8 cellular contexts compared by ENCODE assay signal in genomic region chr2:54330226-54331094, GRCh38.
A peak's percentile ranks its signal among the peaks of the same experiment; 100 is the strongest.
DNase-seq lines count a peak whose midpoint lies in the region; ATAC-seq, FAIRE-seq and TF ChIP-seq lines count a peak whose summit lies in the region.

No MANE protein-coding gene starts in this region.

- FAIRE-seq in kidney (lab: Jason Lieb, UNC) = peak; percentile 68

- H3K9me3 ChIP-seq in kidney (ENCODE audit: control insufficient read depth in 1 of 2, low read length in 2 of 2) = no peaks in the 10 kb centered on the region

- POLR2A ChIA-PET in activated CD4-positive, alpha-beta T cell treated with anti-CD3 and anti-CD28 coated beads for 36 hours (lab: Charles Lee) = no interaction called here

- H3K36me3 Mint-ChIP-seq in activated CD4-positive, alpha-beta T cell treated with anti-CD3 and anti-CD28 coated beads for 36 hours (ENCODE audit: low read depth) = no peaks in the 10 kb centered on the region
- no peaks in the 10 kb centered on the region for H3K36me3 Mint-ChIP-seq in chondrocyte (ENCODE audit: low read depth)

- H3K4me3 ChIP-seq in kidney (ENCODE audit: low read length in 2 of 2) = peak overlapping the region; percentile 82 to 87

- ATAC-seq in GM19043 (IDR thresholded peaks at IDR 0.05; ENCODE audit: low read depth, unreplicated experiment) = peak; percentile 98
- ATAC-seq in HG03378 (IDR thresholded peaks at IDR 0.05; ENCODE audit: unreplicated experiment) = peak; percentile 95
- peak; percentile 99 for ATAC-seq in activated CD4-positive, alpha-beta T cell treated with anti-CD3 and anti-CD28 coated beads for 36 hours

- DNase-seq in AG09319 (ENCODE audit: extremely low read depth, low read depth) (peak; percentile 83), NCI-H446 treated with DMSO at 0.1 percent for 48 hours (lab: John Stamatoyannopoulos, UW) (peak; percentile 92), chondrocyte (ENCODE audit: low spot score) (peak; percentile 97), kidney (peak; percentile 99)
- DNase-seq in activated CD4-positive, alpha-beta T cell treated with anti-CD3 and anti-CD28 coated beads for 36 hours = peak; percentile 94
- DNase-seq in stimulated activated CD4-positive, alpha-beta T cell treated with anti-CD3 and anti-CD28 coated beads, Interleukin-12 subunit alpha, Interleukin-12 subunit beta, amount 100 ng/mL, for 48 hours (ENCODE audit: low read depth in 2 of 3, low spot score in 1 of 3) = peak; percentile 75 to 85 (median 79)

- peaks cover 0 to 15% of the 10 kb centered on the region in 2 donors for H3K4me1 ChIP-seq in kidney (ENCODE audit: control insufficient read depth in 1 of 2, insufficient read depth in 1 of 2, low read depth in 1 of 2, low read length in 2 of 2)

- peak overlapping the region; percentile 84 to 95 for H3K9ac ChIP-seq in kidney (ENCODE audit: low read length in 2 of 2)

- TF ChIP-seq CTCF in AG09319 (IDR thresholded peaks at IDR 0.05; ENCODE audit: low read depth, low read length) (no peak; the same call in none of the 2 replicates), chondrocyte (IDR thresholded peaks at IDR 0.05) (no peak), kidney (IDR thresholded peaks at IDR 0.05; ENCODE audit: borderline replicate concordance, extremely low read depth, insufficient read depth) (no peak)

- H3K9me3 Mint-ChIP-seq in activated CD4-positive, alpha-beta T cell treated with anti-CD3 and anti-CD28 coated beads for 36 hours (ENCODE audit: low read depth) = no peaks in the 10 kb centered on the region
- no peaks in the 10 kb centered on the region for H3K9me3 Mint-ChIP-seq in chondrocyte (ENCODE audit: low read depth)

- intact Hi-C loops in activated CD4-positive, alpha-beta T cell treated with anti-CD3 and anti-CD28 coated beads for 36 hours (cut with DNase I, micrococcal nuclease) = loop anchor here (1.0 to 5.0 kb wide), 5 partner anchors 213 to 902 kb away; partner anchors contain the start of genes ACYP2 (in 2 of the 2), CLHC1 (in 1 of the 2), EML6 (in 1 of the 2) and PSME4 (in 1 of the 2)
- intact Hi-C loops in kidney (cut with DNase I) = no loop called here

- no peaks in the 10 kb centered on the region for H3K36me3 ChIP-seq in kidney (ENCODE audit: control insufficient read depth in 1 of 2, insufficient read depth in 2 of 2, low read length in 2 of 2)

- H3K27ac ChIP-seq in kidney (ENCODE audit: low read depth in 2 of 2, low read length in 2 of 2) = peak overlapping the region; percentile 83 to 93

- peaks cover 15% of the 10 kb centered on the region for H3K27me3 Mint-ChIP-seq in activated CD4-positive, alpha-beta T cell treated with anti-CD3 and anti-CD28 coated beads for 36 hours
- no peaks in the 10 kb centered on the region for H3K27me3 Mint-ChIP-seq in chondrocyte (ENCODE audit: low read depth)

- CTCF ChIA-PET in activated CD4-positive, alpha-beta T cell treated with anti-CD3 and anti-CD28 coated beads for 36 hours (lab: Charles Lee) = interaction anchor here (0.7 kb wide), 1 partner anchor 32 kb away, joined by 4 read pairs; no protein-coding TSS in a partner anchor

- peak overlapping the region; percentile 72 for H3K4me3 Mint-ChIP-seq in activated CD4-positive, alpha-beta T cell treated with anti-CD3 and anti-CD28 coated beads for 36 hours
- peak overlapping the region; percentile 93 for H3K4me3 Mint-ChIP-seq in chondrocyte (ENCODE audit: unreplicated experiment)

- peak overlapping the region; percentile 44 for H3K27ac Mint-ChIP-seq in activated CD4-positive, alpha-beta T cell treated with anti-CD3 and anti-CD28 coated beads for 36 hours
- H3K27ac Mint-ChIP-seq in chondrocyte (ENCODE audit: unreplicated experiment) = peak overlapping the region; percentile 96

- H3K4me1 Mint-ChIP-seq in activated CD4-positive, alpha-beta T cell treated with anti-CD3 and anti-CD28 coated beads for 36 hours = peaks cover 15% of the 10 kb centered on the region
- peaks cover 18% of the 10 kb centered on the region for H3K4me1 Mint-ChIP-seq in chondrocyte (ENCODE audit: low read depth)

Comparison
In these comparisons a context has a peak if more than half of its experiments do, and no peak if none do; other contexts are left out.
1. Peak in every context shown above with its lines: DNase-seq, ATAC-seq, H3K4me3 ChIP-seq and H3K27ac ChIP-seq.